In the genomic region with DNA sequence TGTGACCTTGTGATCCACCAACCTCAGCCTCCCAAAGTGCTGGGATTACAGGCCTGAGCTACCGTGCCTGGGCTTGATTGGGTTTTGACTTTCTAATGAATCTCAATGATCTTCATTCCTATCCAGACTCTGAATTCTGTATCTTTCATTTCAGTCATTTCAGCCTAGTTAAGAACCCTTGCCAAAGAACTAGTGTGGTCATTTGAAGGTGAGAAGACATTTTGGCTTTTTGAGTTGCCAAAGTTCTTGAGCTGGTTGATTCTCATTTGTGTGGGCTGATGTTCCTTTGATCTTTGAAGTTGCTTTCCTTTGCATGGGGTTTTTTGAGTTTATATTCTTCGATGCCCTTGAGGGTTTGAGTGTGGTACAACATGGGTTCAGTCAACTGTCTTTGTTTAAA, we compare ENCODE assay signal across 34 cellular contexts. TPM values are rescaled to one million over a fixed set of nuclear protein-coding genes. Genes with fewer than 3 reads are reported as not detected.
"Had no signal": no experiment of that assay in that cellular context is flagged by ENCODE, and none has a peak within 500 bp of the region (broad histone marks: within the 10 kb centered on the region; RNA-seq: fewer than 3 reads in every experiment).

No MANE protein-coding gene starts in this region.

- H2AFZ ChIP-seq: hepatocyte had no signal

- H3K4me1 Mint-ChIP-seq: mesothelial cell of epicardium, nephron progenitor cell had no signal

- ATAC-seq: gastroesophageal sphincter, heart left ventricle, mucosa of descending colon, psoas muscle, right cardiac atrium had no signal

- H3K4me1 ChIP-seq: esophagus muscularis mucosa, foreskin keratinocyte, gastroesophageal sphincter, heart left ventricle, left lung, psoas muscle, sigmoid colon, tibial nerve, upper lobe of left lung had no signal

- H3K36me3 ChIP-seq: esophagus muscularis mucosa, gastroesophageal sphincter, heart left ventricle, left lung, sigmoid colon, thoracic aorta, tibial nerve, upper lobe of left lung had no signal

- H3K4me2 ChIP-seq: hepatocyte had no signal

- H3K9me3 Mint-ChIP-seq: stimulated activated effector memory CD8-positive, alpha-beta T cell treated with anti-CD3 and anti-CD28 coated beads, Interleukin-12 subunit alpha, Interleukin-12 subunit beta, amount 100 ng/mL, for 72 hours had no signal

- H3K27me3 ChIP-seq: foreskin keratinocyte, hepatocyte, tibial nerve, upper lobe of left lung had no signal

- H3K27ac ChIP-seq: coronary artery, esophagus muscularis mucosa, foreskin keratinocyte, gastroesophageal sphincter, heart left ventricle, hepatocyte, left lung, psoas muscle, sigmoid colon, thoracic aorta, tibial nerve, upper lobe of left lung had no signal

- H3K36me3 Mint-ChIP-seq: naive B cell; stimulated activated effector memory CD8-positive, alpha-beta T cell treated with anti-CD3 and anti-CD28 coated beads, Interleukin-12 subunit alpha, Interleukin-12 subunit beta, amount 100 ng/mL, for 72 hours had no signal

- DNase-seq: dermis blood vessel endothelial cell; effector memory CD4-positive, alpha-beta T cell; foreskin keratinocyte; heart left ventricle; left cardiac atrium; left lung; mesenchymal stem cell; mucosa of descending colon; naive B cell; nephron progenitor cell; psoas muscle; right cardiac atrium; sigmoid colon; stimulated activated CD4-positive, alpha-beta T cell treated with anti-CD3 and anti-CD28 coated beads, Interleukin-2, amount 100 ng/mL, for 24 hours; stimulated activated CD4-positive, alpha-beta T cell treated with anti-CD3 and anti-CD28 coated beads, Interleukin-4, amount 100 ng/mL, for 24 hours; stimulated activated naive CD4-positive, alpha-beta T cell treated with Interleukin-2 at 50 U/mL for 16 hours had no signal

- H3K4me3 ChIP-seq: coronary artery, esophagus muscularis mucosa, gastroesophageal sphincter, heart left ventricle, hepatocyte, left lung, mucosa of descending colon, psoas muscle, sigmoid colon, thoracic aorta, tibial nerve, upper lobe of left lung had no signal

- H3K4me3 Mint-ChIP-seq: mesothelial cell of epicardium; naive B cell; nephron progenitor cell; stimulated activated effector memory CD8-positive, alpha-beta T cell treated with anti-CD3 and anti-CD28 coated beads, Interleukin-12 subunit alpha, Interleukin-12 subunit beta, amount 100 ng/mL, for 72 hours had no signal

- H3K27ac Mint-ChIP-seq: mesothelial cell of epicardium; naive B cell; nephron progenitor cell; stimulated activated effector memory CD8-positive, alpha-beta T cell treated with anti-CD3 and anti-CD28 coated beads, Interleukin-12 subunit alpha, Interleukin-12 subunit beta, amount 100 ng/mL, for 72 hours had no signal

- H3K9me3 ChIP-seq: esophagus muscularis mucosa, gastroesophageal sphincter, heart left ventricle, left lung, mucosa of descending colon, psoas muscle, sigmoid colon, thoracic aorta, tibial nerve, upper lobe of left lung had no signal

RNA-seq across cellular contexts. Expression of a gene that starts 30.6 kb away (rescaled TPM):
- total RNA-seq: dermis blood vessel endothelial cell, endothelial cell of umbilical vein, epithelial cell of proximal tubule, esophagus muscularis mucosa, fibroblast of lung, foreskin keratinocyte, heart left ventricle, kidney epithelial cell, left cardiac atrium, lower leg skin, lung microvascular endothelial cell, mesothelial cell of epicardium, mucosa of descending colon, osteocyte, psoas muscle, renal cortical epithelial cell, right cardiac atrium, sigmoid colon, skeletal muscle tissue, thoracic aorta, tibial nerve had no signal
